In the genomic region with DNA sequence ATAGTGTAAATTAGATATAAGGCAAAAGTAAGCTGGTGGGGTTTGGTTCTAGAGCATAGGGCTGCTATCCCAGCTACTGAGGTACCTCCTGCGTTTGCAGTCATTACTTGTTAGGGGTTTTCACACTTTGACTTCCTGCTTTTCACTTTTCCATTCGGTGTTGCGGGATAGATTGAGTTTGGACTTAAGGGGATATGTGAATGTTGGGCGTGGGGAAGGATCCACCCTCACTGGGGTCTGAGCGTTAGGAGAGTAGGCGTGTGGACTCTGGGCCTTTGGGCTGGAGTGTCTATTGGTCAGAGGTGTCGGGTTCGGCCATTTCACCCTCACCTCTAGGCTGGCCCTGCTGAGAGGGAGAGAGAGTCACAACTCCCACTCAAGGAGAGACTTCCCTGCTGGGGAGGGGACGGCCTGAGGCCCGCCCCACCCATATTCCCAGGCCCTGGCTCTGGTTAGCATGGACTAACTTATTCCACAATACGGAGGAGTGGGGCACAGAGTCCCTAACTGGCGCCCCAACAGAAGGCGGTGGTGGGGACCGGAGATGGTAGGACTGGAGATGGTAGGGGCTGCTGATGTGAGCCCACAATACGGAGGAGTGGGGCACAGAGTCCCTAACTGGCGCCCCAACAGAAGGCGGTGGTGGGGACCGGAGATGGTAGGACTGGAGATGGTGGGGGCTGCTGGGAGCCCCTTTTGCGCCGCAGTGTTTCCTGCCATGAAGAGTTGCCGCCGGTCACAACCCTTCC, we compare ENCODE assay signal across 10 cellular contexts. TPM values are rescaled to one million over a fixed set of nuclear protein-coding genes. Genes with fewer than 3 reads are reported as not detected.
DNase-seq lines count a peak whose midpoint lies in the region; ATAC-seq and TF ChIP-seq lines count a peak whose summit lies in the region.
"Had no signal": no experiment of that assay in that cellular context is flagged by ENCODE, and none has a peak within 500 bp of the region (broad histone marks: within the 10 kb centered on the region; RNA-seq: fewer than 3 reads in every experiment).

No MANE protein-coding gene starts in this region.

- H3K36me3 ChIP-seq in OCI-LY7 (ENCODE audit: insufficient read depth, low read length) = peaks cover 10% of the 10 kb centered on the region

- H3K4me3 Mint-ChIP-seq in Calu3 (ENCODE audit: low read depth, unreplicated experiment) = peak overlapping the region; percentile 81
- H3K4me3 Mint-ChIP-seq in progenitor cell of endocrine pancreas (ENCODE audit: low read depth) = peak overlapping the region; percentile 15

- H3K9me3 Mint-ChIP-seq in Calu3 (ENCODE audit: low read depth, unreplicated experiment) (no peaks in the 10 kb centered on the region), progenitor cell of endocrine pancreas (ENCODE audit: low read depth) (no peaks in the 10 kb centered on the region)

- H3K27me3 Mint-ChIP-seq in Calu3 (ENCODE audit: unreplicated experiment) (no peaks in the 10 kb centered on the region), progenitor cell of endocrine pancreas (peaks cover 38% of the 10 kb centered on the region)

- H3K27ac ChIP-seq in OCI-LY7 (ENCODE audit: low read depth, low read length, poor library complexity, severe bottlenecking) = no peak overlapping the region

- H3K79me2 ChIP-seq in OCI-LY7 (ENCODE audit: insufficient read depth, low read depth, low read length) = peaks cover 31% of the 10 kb centered on the region

- H3K36me3 Mint-ChIP-seq in Calu3 (ENCODE audit: insufficient read depth, unreplicated experiment) (peaks cover 23% of the 10 kb centered on the region), progenitor cell of endocrine pancreas (ENCODE audit: insufficient read depth) (peaks cover 1% of the 10 kb centered on the region)

- H3K4me2 ChIP-seq in OCI-LY7 (ENCODE audit: low read length) = peak overlapping the region; percentile 95

- peak overlapping the region; percentile 87 for H3K4me3 ChIP-seq in OCI-LY7 (ENCODE audit: low read depth, low read length, poor library complexity, severe bottlenecking)
- peak overlapping the region; percentile 97 for H3K4me3 ChIP-seq in epithelial cell of proximal tubule (ENCODE audit: low read depth, low read length)

- no peak overlapping the region for H3K27ac Mint-ChIP-seq in Calu3 (ENCODE audit: unreplicated experiment)
- no peak overlapping the region for H3K27ac Mint-ChIP-seq in progenitor cell of endocrine pancreas

- no peak for ATAC-seq in GM18858 (IDR thresholded peaks at IDR 0.05; ENCODE audit: unreplicated experiment)

- H4K20me1 ChIP-seq in OCI-LY7 (ENCODE audit: insufficient read depth, low read length) = peaks cover 11% of the 10 kb centered on the region; the same call in 1 of the 2 replicates

- CTCF ChIA-PET in Calu3 (lab: Charles Lee) = no interaction called here
- CTCF ChIA-PET in OCI-LY7 (lab: Charles Lee; ENCODE audit: unreplicated experiment) = no interaction called here

- H3K9me3 ChIP-seq in OCI-LY7 (ENCODE audit: low read length) = no peaks in the 10 kb centered on the region

- H3K4me1 Mint-ChIP-seq in Calu3 (ENCODE audit: low read depth, unreplicated experiment) (peaks cover 40% of the 10 kb centered on the region), progenitor cell of endocrine pancreas (ENCODE audit: low read depth) (peaks cover 18% of the 10 kb centered on the region)

- H3K9me2 ChIP-seq in OCI-LY7 (ENCODE audit: insufficient read depth, low read length) = no peaks in the 10 kb centered on the region

- intact Hi-C loops in Calu3 (cut with micrococcal nuclease; ENCODE audit: unreplicated experiment) = no loop called here
- intact Hi-C loops in OCI-LY7 (cut with micrococcal nuclease; ENCODE audit: unreplicated experiment) = loop anchor here (2.0 kb wide), 1 partner anchor 219 kb away; the partner anchor contains the start of gene NOP56

- POLR2A ChIA-PET in OCI-LY7 (lab: Charles Lee) = interaction anchor here (0.7 to 0.9 kb wide), 2 partner anchors 11 to 40 kb away, joined by 3 read pairs; no protein-coding TSS in a partner anchor

- peaks cover 32% of the 10 kb centered on the region for H3K4me1 ChIP-seq in OCI-LY7 (ENCODE audit: insufficient read depth, low read length, poor library complexity, severe bottlenecking)

- peak overlapping the region; percentile 92 for H2AFZ ChIP-seq in OCI-LY7 (ENCODE audit: low read length)

- BruUV-seq in Calu3 (replicated peaks; lab: Mats Ljungman, UMichigan) (no TSS peak), OCI-LY7 (replicated peaks; lab: Mats Ljungman, UMichigan) (no TSS peak)

- TF ChIP-seq CTCF in Calu3 (IDR thresholded peaks at IDR 0.05; ENCODE audit: unreplicated experiment) (no peak), OCI-LY7 (conservative IDR thresholded peaks at IDR 0.05; ENCODE audit: low read length) (no peak), epithelial cell of proximal tubule (conservative IDR thresholded peaks at IDR 0.05; ENCODE audit: low read depth, low read length) (no peak), progenitor cell of endocrine pancreas (IDR thresholded peaks at IDR 0.05; ENCODE audit: unreplicated experiment) (no peak), GM10266 (IDR thresholded peaks at IDR 0.05; ENCODE audit: control insufficient read depth, insufficient read depth, low read depth, missing control alignments) (no peak)

- DNase-seq in Calu3 (no peak), OCI-LY7 (ENCODE audit: low spot score) (no peak), epithelial cell of proximal tubule (ENCODE audit: low read depth) (no peak), progenitor cell of endocrine pancreas (ENCODE audit: low spot score, unreplicated experiment) (no peak), RKO (ENCODE audit: low spot score) (no peak), GM10266 (ENCODE audit: extremely low spot score) (no peak)
- no peak for DNase-seq in stimulated activated CD4-positive, alpha-beta T cell treated with anti-CD3 and anti-CD28 coated beads, Interleukin-4, amount 100 ng/mL, for 1 hour
- DNase-seq: amniotic stem cell, NCI-H2081 treated with DMSO at 0.1 percent for 48 hours had no signal

RNA-seq across cellular contexts. Expression of gene PTPRA, which starts 1.6 kb away (rescaled TPM):
- total RNA-seq in Calu3 (2022) = 30.2 and 33.2 TPM in 2 replicates
- total RNA-seq in OCI-LY7 (2014; rRNA removed; shearing (Covaris generic)) = 28.1 and 33.3 TPM in 2 replicates
- 47.2 and 54.9 TPM in 2 replicates for total RNA-seq in OCI-LY7 (2022)
- 34.8 and 40.8 TPM in 2 replicates for total RNA-seq in epithelial cell of proximal tubule
- 71.7 and 73.2 TPM in 2 replicates for total RNA-seq in progenitor cell of endocrine pancreas

RNA-seq across cellular contexts. Expression of gene VPS16, which starts 31.2 kb away (rescaled TPM):
- 22.2 and 25.9 TPM in 2 replicates for total RNA-seq in Calu3 (2022)
- 27.0 and 32.6 TPM in 2 replicates for total RNA-seq in OCI-LY7 (2014; rRNA removed; shearing (Covaris generic))
- total RNA-seq in OCI-LY7 (2022) = 37.8 and 39.0 TPM in 2 replicates
- 18.1 and 19.2 TPM in 2 replicates for total RNA-seq in epithelial cell of proximal tubule
- total RNA-seq in progenitor cell of endocrine pancreas = 47.8 and 48.5 TPM in 2 replicates

RNA-seq across cellular contexts. Expression of gene PCED1A, which starts 31.3 kb away (rescaled TPM):
- total RNA-seq in Calu3 (2022) (26.9 and 27.1 TPM in 2 replicates), OCI-LY7 (2022) (9.8 and 10.3 TPM in 2 replicates), epithelial cell of proximal tubule (12.2 and 37.5 TPM in 2 replicates), progenitor cell of endocrine pancreas (81.1 and 89.2 TPM in 2 replicates)
- total RNA-seq in OCI-LY7 (2014; rRNA removed; shearing (Covaris generic)) = 6.9 and 8.4 TPM in 2 replicates

RNA-seq across cellular contexts. Expression of gene TMEM239, which starts 55.6 kb away (rescaled TPM):
- total RNA-seq in Calu3 (2022) (not detected in 2 replicates), OCI-LY7 (2022) (not detected in 2 replicates), epithelial cell of proximal tubule (not detected in 2 replicates), progenitor cell of endocrine pancreas (not detected in 2 replicates)
- not detected in 2 replicates for total RNA-seq in OCI-LY7 (2014; rRNA removed; shearing (Covaris generic))

RNA-seq across cellular contexts. Expression of gene C20orf141, which starts 56.9 kb away (rescaled TPM):
- not detected in 2 replicates for total RNA-seq in Calu3 (2022)
- not detected in 2 replicates for total RNA-seq in OCI-LY7 (2014; rRNA removed; shearing (Covaris generic))
- total RNA-seq in OCI-LY7 (2022) = not detected in 2 replicates
- total RNA-seq in epithelial cell of proximal tubule = 1.1 TPM in 1 of 2 replicates, not detected in the other
- not detected in 2 replicates for total RNA-seq in progenitor cell of endocrine pancreas
